22 cellular contexts compared by ENCODE assay signal in the genomic region with DNA sequence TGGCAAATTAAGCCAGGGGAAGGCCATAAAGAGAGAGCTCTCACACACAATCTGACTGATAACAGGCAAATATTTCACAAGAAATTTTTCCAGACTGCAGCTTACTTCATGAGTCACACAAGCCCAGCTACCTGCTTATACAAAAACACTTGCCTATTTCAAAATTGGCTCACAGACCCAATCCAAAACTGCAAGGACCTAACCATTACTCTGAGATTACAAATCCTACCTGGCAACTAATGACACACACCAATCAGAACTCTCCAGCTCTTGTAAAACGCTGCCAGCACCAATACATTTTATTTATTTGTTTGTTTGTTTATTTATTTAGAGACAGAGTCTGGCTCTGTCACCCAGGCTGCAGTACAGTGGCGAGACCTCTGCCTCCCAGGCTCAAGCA. TPM values are rescaled to one million over a fixed set of nuclear protein-coding genes. Genes with fewer than 3 reads are reported as not detected.
DNase-seq lines count a peak whose midpoint lies in the region; ATAC-seq and TF ChIP-seq lines count a peak whose summit lies in the region.
"Had no signal": no experiment of that assay in that cellular context is flagged by ENCODE, and none has a peak within 500 bp of the region (broad histone marks: within the 10 kb centered on the region; RNA-seq: fewer than 3 reads in every experiment).

No MANE protein-coding gene starts in this region.

- no peaks in the 10 kb centered on the region for H3K36me3 ChIP-seq in Karpas-422 (ENCODE audit: insufficient read depth, low read length)
- H3K36me3 ChIP-seq in Peyer's patch = no peaks in the 10 kb centered on the region
- H3K36me3 ChIP-seq: upper lobe of right lung had no signal

- H3K9me3 ChIP-seq in Karpas-422 (ENCODE audit: low read length) (peaks cover 3% of the 10 kb centered on the region), Peyer's patch (peaks cover 0 to 33% (median 0%) of the 10 kb centered on the region in 4 donors)

- H3K36me3 Mint-ChIP-seq in WTC11 = no peaks in the 10 kb centered on the region
- H3K36me3 Mint-ChIP-seq: stimulated activated effector memory CD8-positive, alpha-beta T cell treated with anti-CD3 and anti-CD28 coated beads, Interleukin-12 subunit alpha, Interleukin-12 subunit beta, amount 100 ng/mL, for 72 hours had no signal

- no peak overlapping the region for H3K4me3 Mint-ChIP-seq in WTC11
- H3K4me3 Mint-ChIP-seq: activated CD4-positive, alpha-beta T cell treated with anti-CD3 and anti-CD28 coated beads for 36 hours; activated naive CD8-positive, alpha-beta T cell treated with anti-CD3 and anti-CD28 coated beads for 36 hours; B cell; central memory CD8-positive, alpha-beta T cell; stimulated activated effector memory CD8-positive, alpha-beta T cell treated with anti-CD3 and anti-CD28 coated beads, Interleukin-12 subunit alpha, Interleukin-12 subunit beta, amount 100 ng/mL, for 72 hours had no signal

- H3K79me2 ChIP-seq in Karpas-422 (ENCODE audit: low read length) = no peaks in the 10 kb centered on the region

- no peak overlapping the region for H3K9ac ChIP-seq in Karpas-422 (ENCODE audit: low read length)

- no peaks in the 10 kb centered on the region for H3K4me1 Mint-ChIP-seq in WTC11
- H3K4me1 Mint-ChIP-seq: activated CD4-positive, alpha-beta T cell treated with anti-CD3 and anti-CD28 coated beads for 36 hours; activated naive CD8-positive, alpha-beta T cell treated with anti-CD3 and anti-CD28 coated beads for 36 hours; B cell; central memory CD8-positive, alpha-beta T cell; stimulated activated effector memory CD8-positive, alpha-beta T cell treated with anti-CD3 and anti-CD28 coated beads, Interleukin-12 subunit alpha, Interleukin-12 subunit beta, amount 100 ng/mL, for 72 hours had no signal

- peaks cover 4% of the 10 kb centered on the region; the same call in 1 of the 2 replicates for H3K27me3 Mint-ChIP-seq in WTC11 (ENCODE audit: low read depth)
- H3K27me3 Mint-ChIP-seq: activated naive CD8-positive, alpha-beta T cell treated with anti-CD3 and anti-CD28 coated beads for 36 hours; B cell; central memory CD8-positive, alpha-beta T cell had no signal

- CTCF ChIA-PET in WTC11 (lab: Charles Lee) = interaction anchor here (0.6 kb wide), 1 partner anchor 266 kb away, joined by 3 read pairs; no protein-coding TSS in a partner anchor

- peak; percentile 26 for DNase-seq in DMS53 treated with DMSO at 0.1 percent for 48 hours (lab: John Stamatoyannopoulos, UW; ENCODE audit: unreplicated experiment)
- DNase-seq in Karpas-422 = peak; percentile 73
- no peak for DNase-seq in WTC11 (ENCODE audit: low spot score)
- peak; percentile 5 for DNase-seq in left kidney (ENCODE audit: low read depth, low spot score)
- DNase-seq in hepatic stellate cell (ENCODE audit: low spot score) = no peak
- no peak for DNase-seq in Peyer's patch
- DNase-seq: activated CD4-positive, alpha-beta T cell treated with anti-CD3 and anti-CD28 coated beads for 36 hours; activated naive CD8-positive, alpha-beta T cell treated with anti-CD3 and anti-CD28 coated beads for 36 hours; activated T-cell treated with anti-CD3 and anti-CD28 coated beads for 4 hours; DMS79 treated with DMSO at 0.1 percent for 48 hours; KBM-7; NCI-H1436; NCI-H510A; nucleus accumbens; T-helper 9 cell; upper lobe of right lung had no signal

- POLR2A ChIA-PET in WTC11 (lab: Charles Lee) = interaction anchor here (0.8 kb wide), 1 partner anchor 52 kb away, joined by 3 read pairs; the partner anchor contains the start of gene ZNF566

- H3K27ac ChIP-seq in Karpas-422 (ENCODE audit: low read length) = no peak overlapping the region
- H3K27ac ChIP-seq in Peyer's patch = no peak overlapping the region
- H3K27ac ChIP-seq: skin epidermis, upper lobe of right lung had no signal

- H3K4me1 ChIP-seq in Karpas-422 (ENCODE audit: low read length) = no peaks in the 10 kb centered on the region
- no peaks in the 10 kb centered on the region for H3K4me1 ChIP-seq in Peyer's patch
- H3K4me1 ChIP-seq: upper lobe of right lung had no signal

- H4K20me1 ChIP-seq in Karpas-422 (ENCODE audit: insufficient read depth, low read depth, low read length) = no peaks in the 10 kb centered on the region

- ATAC-seq in WTC11 (0 out of 2 replicates have a peak, but pooled peaks have one; percentile 43), HG02798 (IDR thresholded peaks at IDR 0.05; ENCODE audit: poor library complexity, unreplicated experiment) (no peak)
- ATAC-seq: activated CD4-positive, alpha-beta T cell treated with anti-CD3 and anti-CD28 coated beads for 36 hours; HCT116; stimulated activated effector memory CD8-positive, alpha-beta T cell treated with anti-CD3 and anti-CD28 coated beads, Interleukin-12 subunit alpha, Interleukin-12 subunit beta, amount 100 ng/mL, for 72 hours; upper lobe of right lung had no signal

- TF ChIP-seq CTCF in WTC11 (IDR thresholded peaks at IDR 0.05) (no peak), Peyer's patch (IDR thresholded peaks at IDR 0.05) (no peak)

- no peak overlapping the region for H3K4me2 ChIP-seq in Karpas-422 (ENCODE audit: low read depth, low read length, poor library complexity, severe bottlenecking)

- peaks cover 5% of the 10 kb centered on the region for H3K9me3 Mint-ChIP-seq in WTC11

- no peak overlapping the region for H3K27ac Mint-ChIP-seq in WTC11
- H3K27ac Mint-ChIP-seq: activated CD4-positive, alpha-beta T cell treated with anti-CD3 and anti-CD28 coated beads for 36 hours; activated naive CD8-positive, alpha-beta T cell treated with anti-CD3 and anti-CD28 coated beads for 36 hours; B cell; stimulated activated effector memory CD8-positive, alpha-beta T cell treated with anti-CD3 and anti-CD28 coated beads, Interleukin-12 subunit alpha, Interleukin-12 subunit beta, amount 100 ng/mL, for 72 hours had no signal

- TF ChIP-seq POLR2A in Peyer's patch (IDR thresholded peaks at IDR 0.05) = no peak

- H3K27me3 ChIP-seq in Karpas-422 (ENCODE audit: low read length) (no peaks in the 10 kb centered on the region), Peyer's patch (no peaks in the 10 kb centered on the region)
- H3K27me3 ChIP-seq: upper lobe of right lung had no signal

- no peaks in the 10 kb centered on the region for H3K9me2 ChIP-seq in Karpas-422 (replicated peaks; ENCODE audit: insufficient read depth, low read length)

- no peak overlapping the region for H2AFZ ChIP-seq in Karpas-422 (ENCODE audit: low read length)

- H3K4me3 ChIP-seq in Karpas-422 (ENCODE audit: low read length) = no peak overlapping the region
- H3K4me3 ChIP-seq in Peyer's patch = no peak overlapping the region
- H3K4me3 ChIP-seq: skin epidermis, upper lobe of right lung had no signal

TF ChIP-seq in WTC11, 78 proteins besides CTCF, POLR2A, EP300 and RAD21 (continues in another document):
- TF ChIP-seq USF2 (CRISPR knock-in tag; IDR thresholded peaks at IDR 0.05) = no peak
- TF ChIP-seq E2F5 (CRISPR knock-in tag; IDR thresholded peaks at IDR 0.05) = no peak
- no peak for TF ChIP-seq SMAD4 (CRISPR knock-in tag; IDR thresholded peaks at IDR 0.05)
- TF ChIP-seq AFF4 (CRISPR knock-in tag; IDR thresholded peaks at IDR 0.05; ENCODE audit: borderline replicate concordance) = no peak

RNA-seq across cellular contexts. Expression of gene ZFP82, which starts 18.1 kb away (rescaled TPM):
- 14.4 and 23.0 TPM in 2 replicates for total RNA-seq in Karpas-422 (2014; rRNA removed; shearing (Covaris generic); ENCODE audit: low replicate concordance)
- total RNA-seq in WTC11 (2021) = 11.6 to 13.1 TPM (median 12.1 TPM) in 3 replicates
- 1 to 10 TPM; 1.0 to 9.1 (median 2.8) TPM for total RNA-seq in Peyer's patch

RNA-seq across cellular contexts. Expression of gene ZNF566, which starts 52.8 kb away (rescaled TPM):
- 17.3 and 21.4 TPM in 2 replicates for total RNA-seq in Karpas-422 (2014; rRNA removed; shearing (Covaris generic); ENCODE audit: low replicate concordance)
- 10.5 to 13.7 TPM (median 12.9 TPM) in 3 replicates for total RNA-seq in WTC11 (2021)
- total RNA-seq in Peyer's patch = 10 to 100 TPM in 3 of 4 donors, 1 to 10 TPM in 1; 5.8 to 39.6 (median 10.9) TPM

RNA-seq across cellular contexts. Expression of gene ZFP14, which starts 57.5 kb away (rescaled TPM):
- 8.1 and 8.4 TPM in 2 replicates for total RNA-seq in Karpas-422 (2014; rRNA removed; shearing (Covaris generic); ENCODE audit: low replicate concordance)
- 7.9 to 9.6 TPM (median 8.5 TPM) in 3 replicates for total RNA-seq in WTC11 (2021)
- total RNA-seq in Peyer's patch = 10 to 100 TPM in 3 of 4 donors, 1 to 10 TPM in 1; 9.7 to 11.6 (median 11.1) TPM

Comparison
In these comparisons a context has a peak if more than half of its experiments do, and no peak if none do; other contexts are left out.
1. DNase-seq: peak in DMS53 treated with DMSO at 0.1 percent for 48 hours (single experiment), Karpas-422 (single experiment) and left kidney (single experiment); none in WTC11 (single experiment), hepatic stellate cell (single experiment) and Peyer's patch (0 of 3).